Comparison of ENCODE assay signal across 12 cellular contexts in the genomic region with DNA sequence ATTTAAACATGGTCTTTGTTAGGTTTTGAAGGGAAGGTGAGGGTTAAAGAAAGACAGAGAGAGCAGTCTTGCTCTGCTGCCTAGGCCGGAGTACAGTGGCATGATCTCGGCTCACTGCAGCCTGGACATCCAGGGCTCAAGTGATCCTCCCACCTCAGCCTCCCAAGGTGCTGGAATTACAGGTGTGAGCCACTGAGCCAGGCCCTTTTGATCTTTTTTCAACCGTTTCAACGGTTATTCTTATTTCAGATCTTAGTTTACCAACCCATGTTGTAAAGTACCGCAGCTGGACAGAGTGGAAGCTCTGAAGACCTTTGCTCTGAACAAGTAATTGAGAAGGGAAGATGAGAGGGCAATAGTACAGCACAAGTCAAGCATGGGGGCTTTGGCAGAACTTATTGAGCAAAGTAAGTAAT. TPM values are rescaled to one million over a fixed set of nuclear protein-coding genes. Genes with fewer than 3 reads are reported as not detected.
DNase-seq lines count a peak whose midpoint lies in the region; ATAC-seq and TF ChIP-seq lines count a peak whose summit lies in the region.
"Had no signal": no experiment of that assay in that cellular context is flagged by ENCODE, and none has a peak within 500 bp of the region (broad histone marks: within the 10 kb centered on the region; RNA-seq: fewer than 3 reads in every experiment).

No MANE protein-coding gene starts in this region.

- peak overlapping the region; percentile 93 for H3K4me3 Mint-ChIP-seq in activated T-cell treated with anti-CD3 and anti-CD28 coated beads, Interleukin-2, amount 50 U/mL, for 4 hours
- peak overlapping the region; percentile 96 for H3K4me3 Mint-ChIP-seq in stimulated activated effector memory CD8-positive, alpha-beta T cell treated with anti-CD3 and anti-CD28 coated beads, Interleukin-12 subunit alpha, Interleukin-12 subunit beta, amount 100 ng/mL, for 72 hours

- no peaks in the 10 kb centered on the region for H3K9me3 Mint-ChIP-seq in activated T-cell treated with anti-CD3 and anti-CD28 coated beads, Interleukin-2, amount 50 U/mL, for 4 hours
- no peaks in the 10 kb centered on the region for H3K9me3 Mint-ChIP-seq in stimulated activated effector memory CD8-positive, alpha-beta T cell treated with anti-CD3 and anti-CD28 coated beads, Interleukin-12 subunit alpha, Interleukin-12 subunit beta, amount 100 ng/mL, for 72 hours

- peaks cover 6% of the 10 kb centered on the region for H3K36me3 Mint-ChIP-seq in activated T-cell treated with anti-CD3 and anti-CD28 coated beads, Interleukin-2, amount 50 U/mL, for 4 hours (ENCODE audit: insufficient read depth)
- H3K36me3 Mint-ChIP-seq in stimulated activated effector memory CD8-positive, alpha-beta T cell treated with anti-CD3 and anti-CD28 coated beads, Interleukin-12 subunit alpha, Interleukin-12 subunit beta, amount 100 ng/mL, for 72 hours = peaks cover 29% of the 10 kb centered on the region

- H3K27ac ChIP-seq in VCaP = peak overlapping the region; percentile 81; the same call in 1 of the 2 replicates
- H3K27ac ChIP-seq: testis had no signal

- H3K27me3 Mint-ChIP-seq in activated T-cell treated with anti-CD3 and anti-CD28 coated beads, Interleukin-2, amount 50 U/mL, for 4 hours (ENCODE audit: low read depth) = no peaks in the 10 kb centered on the region

- H3K4me1 Mint-ChIP-seq in activated T-cell treated with anti-CD3 and anti-CD28 coated beads, Interleukin-2, amount 50 U/mL, for 4 hours (ENCODE audit: low read depth) = peaks cover 29% of the 10 kb centered on the region
- H3K4me1 Mint-ChIP-seq in stimulated activated effector memory CD8-positive, alpha-beta T cell treated with anti-CD3 and anti-CD28 coated beads, Interleukin-12 subunit alpha, Interleukin-12 subunit beta, amount 100 ng/mL, for 72 hours = peaks cover 34% of the 10 kb centered on the region

- TF ChIP-seq CTCF in VCaP (conservative IDR thresholded peaks at IDR 0.05) = no peak

- DNase-seq in activated T-cell treated with anti-CD3 and anti-CD28 coated beads, Interleukin-2, amount 50 U/mL, for 4 hours = no peak
- DNase-seq in activated T-cell treated with anti-CD3 and anti-CD28 coated beads for 4 hours (no peak), kidney tubule cell (ENCODE audit: low spot score) (peak; percentile 13), NCI-H1436 treated with DMSO at 0.1 percent for 48 hours (lab: John Stamatoyannopoulos, UW) (no peak), glomerular visceral epithelial cell (ENCODE audit: extremely low spot score) (no peak)
- DNase-seq in stimulated activated effector memory CD8-positive, alpha-beta T cell treated with anti-CD3 and anti-CD28 coated beads, Interleukin-12 subunit alpha, Interleukin-12 subunit beta, amount 100 ng/mL, for 72 hours (ENCODE audit: low spot score in 2 of 2) = no peak
- DNase-seq: AML-193, NCI-H1105 treated with DMSO at 0.1 percent for 48 hours, occipital lobe, testis had no signal

- no peak for ATAC-seq in activated T-cell treated with anti-CD3 and anti-CD28 coated beads, Interleukin-2, amount 50 U/mL, for 4 hours
- ATAC-seq in stimulated activated effector memory CD8-positive, alpha-beta T cell treated with anti-CD3 and anti-CD28 coated beads, Interleukin-12 subunit alpha, Interleukin-12 subunit beta, amount 100 ng/mL, for 72 hours = no peak
- ATAC-seq in HG03457 (IDR thresholded peaks at IDR 0.05; ENCODE audit: unreplicated experiment) = no peak

- H3K27ac Mint-ChIP-seq in stimulated activated effector memory CD8-positive, alpha-beta T cell treated with anti-CD3 and anti-CD28 coated beads, Interleukin-12 subunit alpha, Interleukin-12 subunit beta, amount 100 ng/mL, for 72 hours = peak overlapping the region; percentile 98

RNA-seq across cellular contexts. Expression of a gene that starts 1.2 kb away (rescaled TPM):
- 10 to 100 TPM; 91.3 to 97.8 (median 92.2) TPM for total RNA-seq in activated T-cell treated with anti-CD3 and anti-CD28 coated beads, Interleukin-2, amount 50 U/mL, for 4 hours
